Comparison of ENCODE assay signal across 1 cellular context in genomic region chr13:107421951-107422350, GRCh38.
TF ChIP-seq lines count a peak whose summit lies in the region.

No MANE protein-coding gene starts in this region.

TF ChIP-seq in IMR-90, 13 proteins besides CTCF, POLR2A, EP300 and RAD21:
- no peak for TF ChIP-seq NFE2L2 (IDR thresholded peaks at IDR 0.05; ENCODE audit: low read depth, low read length)
- no peak for TF ChIP-seq CHD1 (IDR thresholded peaks at IDR 0.05; ENCODE audit: low read depth, low read length)
- no peak for TF ChIP-seq MXI1 (IDR thresholded peaks at IDR 0.05; ENCODE audit: borderline replicate concordance, low read depth, low read length)
- TF ChIP-seq MAFK (IDR thresholded peaks at IDR 0.05; ENCODE audit: low read depth, low read length), result no peak
- no peak for TF ChIP-seq RCOR1 (IDR thresholded peaks at IDR 0.05; ENCODE audit: insufficient replicate concordance, low read length)
- TF ChIP-seq USF2 (IDR thresholded peaks at IDR 0.05; ENCODE audit: low read depth, low read length), result no peak
- TF ChIP-seq BHLHE40 (IDR thresholded peaks at IDR 0.05; ENCODE audit: low read depth, low read length), result no peak
- TF ChIP-seq CEBPB (IDR thresholded peaks at IDR 0.05; ENCODE audit: low read depth, low read length), result no peak
- no peak for TF ChIP-seq ELK1 (IDR thresholded peaks at IDR 0.05; ENCODE audit: borderline replicate concordance, low read depth, low read length)
- TF ChIP-seq SMC3 (IDR thresholded peaks at IDR 0.05; ENCODE audit: low read depth, low read length), result no peak
- no peak for TF ChIP-seq MAZ (IDR thresholded peaks at IDR 0.05; ENCODE audit: borderline replicate concordance, low read depth, low read length)
- TF ChIP-seq FOS (IDR thresholded peaks at IDR 0.05; ENCODE audit: low read depth, low read length), result no peak
- TF ChIP-seq RFX5 (IDR thresholded peaks at IDR 0.05; ENCODE audit: low read depth, low read length), result no peak
